ENCODE assay signal across 25 cellular contexts in the genomic region with DNA sequence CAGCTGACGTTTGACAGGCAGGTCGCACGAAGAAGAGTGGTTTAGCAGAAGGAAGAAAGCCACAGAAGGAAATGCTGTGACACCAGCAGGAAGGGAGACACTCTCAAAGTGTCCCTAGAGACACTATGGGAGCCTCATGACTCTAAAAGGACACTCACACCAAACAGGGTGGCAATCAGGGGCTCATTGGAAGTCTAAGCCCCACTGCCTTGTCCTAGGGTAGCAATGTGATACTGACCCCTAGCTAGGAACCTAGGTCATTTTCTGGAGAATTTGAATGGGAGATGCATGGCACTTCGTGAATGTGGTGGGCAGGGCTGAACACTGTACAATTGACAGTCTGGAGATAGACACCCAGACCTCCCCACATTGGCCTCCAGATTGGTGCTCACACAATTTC.
"Had no signal": no experiment of that assay in that cellular context is flagged by ENCODE, and none has a peak within 500 bp of the region (broad histone marks: within the 10 kb centered on the region; RNA-seq: fewer than 3 reads in every experiment).

No MANE protein-coding gene starts in this region.

- DNase-seq: activated B cell treated with CpG ODN at 0.5 μM for 24 hours; activated CD4-positive, alpha-beta T cell treated with anti-CD3 and anti-CD28 coated beads, Interleukin-2, amount 50 U/mL, for 1 hour; activated CD8-positive, alpha-beta T cell treated with anti-CD3 and anti-CD28 coated beads for 36 hours; activated T-cell treated with anti-CD3 and anti-CD28 coated beads, Interleukin-2, amount 50 U/mL, for 48 hours; central memory CD4-positive, alpha-beta T cell; endodermal cell; foreskin keratinocyte; heart right ventricle; naive B cell; nephron progenitor cell; nucleus accumbens; pancreas; sigmoid colon; small intestine; stimulated activated CD4-positive, alpha-beta T cell treated with anti-CD3 and anti-CD28 coated beads, Interleukin-4, amount 100 ng/mL, for 24 hours; T1000; tibial artery had no signal

- H3K4me3 ChIP-seq: breast epithelium, heart right ventricle, pancreas, prostate gland, sigmoid colon, suprapubic skin, tibial artery had no signal

- H3K4me1 Mint-ChIP-seq: activated B cell treated with CpG ODN at 0.5 μM for 24 hours; endodermal cell; mesothelial cell of epicardium; naive B cell; stimulated activated memory B cell treated with anti-CD40 and anti-IgM and Interleukin-4, amounts not matched to agents 10 μg/mL and 1 μg/mL and 100 μg/mL, for 72 hours had no signal

- H3K27me3 ChIP-seq: breast epithelium, foreskin keratinocyte, pancreas, sigmoid colon, suprapubic skin, tibial artery had no signal

- H3K4me1 ChIP-seq: breast epithelium, foreskin keratinocyte, heart right ventricle, pancreas, prostate gland, sigmoid colon, suprapubic skin, tibial artery had no signal

- H3K9me3 ChIP-seq: pancreas, prostate gland, suprapubic skin, tibial artery had no signal

- H3K36me3 Mint-ChIP-seq: mesothelial cell of epicardium; stimulated activated memory B cell treated with anti-CD40 and anti-IgM and Interleukin-4, amounts not matched to agents 10 μg/mL and 1 μg/mL and 100 μg/mL, for 72 hours had no signal

- H3K4me3 Mint-ChIP-seq: activated B cell treated with CpG ODN at 0.5 μM for 24 hours; activated CD8-positive, alpha-beta T cell treated with anti-CD3 and anti-CD28 coated beads for 36 hours; endodermal cell; mesothelial cell of epicardium; naive B cell; nephron progenitor cell; stimulated activated memory B cell treated with anti-CD40 and anti-IgM and Interleukin-4, amounts not matched to agents 10 μg/mL and 1 μg/mL and 100 μg/mL, for 72 hours had no signal

- ATAC-seq: activated CD8-positive, alpha-beta T cell treated with anti-CD3 and anti-CD28 coated beads for 36 hours; activated naive CD4-positive, alpha-beta T cell treated with anti-CD3 and anti-CD28 coated beads, Interleukin-2, amount 50 U/mL, for 72 hours; esophagus mucosa; foreskin keratinocyte; heart right ventricle; pancreas; stimulated activated memory B cell treated with anti-CD40 and anti-IgM and Interleukin-4, amounts not matched to agents 10 μg/mL and 1 μg/mL and 100 μg/mL, for 72 hours had no signal

- H3K27ac Mint-ChIP-seq: activated B cell treated with CpG ODN at 0.5 μM for 24 hours; activated CD8-positive, alpha-beta T cell treated with anti-CD3 and anti-CD28 coated beads for 36 hours; activated naive CD4-positive, alpha-beta T cell treated with anti-CD3 and anti-CD28 coated beads, Interleukin-2, amount 50 U/mL, for 72 hours; activated T-helper 2 cell treated with anti-CD3 and anti-CD28 coated beads, Interferon-gamma antibody, Interleukin-2, Interleukin-4, amounts not matched to agents 10 μg/mL and 5 μg/mL and 100 μg/mL, durations not matched to agents 14 hours and 24 hours and 36 hours; endodermal cell; mesothelial cell of epicardium; naive B cell; nephron progenitor cell; stimulated activated memory B cell treated with anti-CD40 and anti-IgM and Interleukin-4, amounts not matched to agents 10 μg/mL and 1 μg/mL and 100 μg/mL, for 72 hours had no signal

- H3K36me3 ChIP-seq: breast epithelium, heart right ventricle, pancreas, prostate gland, sigmoid colon, suprapubic skin, tibial artery had no signal

- H3K27ac ChIP-seq: breast epithelium, foreskin keratinocyte, heart right ventricle, pancreas, prostate gland, sigmoid colon, suprapubic skin, tibial artery had no signal
